Comparison of ENCODE assay signal across 8 cellular contexts in genomic region chr19:48102870-48103751, GRCh38. TPM values are rescaled to one million over a fixed set of nuclear protein-coding genes. Genes with fewer than 3 reads are reported as not detected.
DNase-seq lines count a peak whose midpoint lies in the region; ATAC-seq, FAIRE-seq and TF ChIP-seq lines count a peak whose summit lies in the region.

No MANE protein-coding gene starts in this region.

- no peak for DNase-seq in AG09309 (ENCODE audit: low read depth)
- DNase-seq in NCI-H748 treated with DMSO at 0.1 percent for 48 hours (lab: John Stamatoyannopoulos, UW): peak; percentile 70
- peak; percentile 43 for DNase-seq in adipocyte (ENCODE audit: low read depth)
- DNase-seq in keratinocyte (ENCODE audit: low read depth, low spot score): no peak
- DNase-seq in GM12892 (ENCODE audit: insufficient read length): no peak

- H3K9me1 ChIP-seq in keratinocyte (ENCODE audit: control insufficient read depth, extremely low read depth, insufficient read depth, low read length): no peaks in the 10 kb centered on the region

- H3K79me2 ChIP-seq in keratinocyte (ENCODE audit: control insufficient read depth, insufficient read depth, low read length): no peaks in the 10 kb centered on the region

- no peak for TF ChIP-seq POLR2A in GM12892 (IDR thresholded peaks at IDR 0.05; ENCODE audit: low read depth, low read length)

- H3K36me3 ChIP-seq in adipocyte (ENCODE audit: control insufficient read depth, insufficient read depth, low read length, severe bottlenecking) (no peaks in the 10 kb centered on the region), keratinocyte (ENCODE audit: control insufficient read depth in 2 of 2, extremely low read depth in 1 of 2, insufficient read depth in 2 of 2, low read length in 2 of 2) (no peaks in the 10 kb centered on the region)

- H3K27ac ChIP-seq in keratinocyte (ENCODE audit: control insufficient read depth, insufficient read depth, low read length): no peak overlapping the region

- FAIRE-seq in keratinocyte (lab: Jason Lieb, UNC) (no peak), GM12892 (lab: Jason Lieb, UNC) (no peak)

- no peak overlapping the region for H3K4me2 ChIP-seq in keratinocyte (ENCODE audit: control insufficient read depth, extremely low read depth, insufficient read depth, low read depth, low read length)

- ATAC-seq in GM21786 (IDR thresholded peaks at IDR 0.05; ENCODE audit: unreplicated experiment) (no peak), GM21717 (IDR thresholded peaks at IDR 0.05; ENCODE audit: unreplicated experiment) (no peak)

- H4K20me1 ChIP-seq in keratinocyte (ENCODE audit: control insufficient read depth, extremely low read depth, insufficient read depth, low read length): no peaks in the 10 kb centered on the region

- dilution Hi-C loops in keratinocyte (cut with MboI; ENCODE audit: extremely low pct_ligation_motif_present, low sequenced_read_pairs): no loop called here

- H3K4me1 ChIP-seq in adipocyte (ENCODE audit: control insufficient read depth, insufficient read depth, low read length) (peaks cover 5% of the 10 kb centered on the region), keratinocyte (ENCODE audit: control insufficient read depth, extremely low read depth, insufficient read depth, low read length) (peaks cover 5% of the 10 kb centered on the region)

- TF ChIP-seq CTCF in AG09309 (IDR thresholded peaks at IDR 0.05; ENCODE audit: control insufficient read depth, insufficient read depth, low read depth, low read length, missing control alignments): peak; percentile 79
- TF ChIP-seq CTCF in GM12873 (IDR thresholded peaks at IDR 0.05; ENCODE audit: insufficient read depth, low read depth, low read length, missing control alignments): peak; percentile 76
- peak; percentile 57 to 69 (median 62) for TF ChIP-seq CTCF in keratinocyte (optimal IDR thresholded peaks at IDR 0.05 in 1 of 3, IDR thresholded peaks at IDR 0.05 in 1 of 3, conservative IDR thresholded peaks at IDR 0.05 in 1 of 3; ENCODE audit: extremely low read depth in 1 of 3, insufficient read depth in 2 of 3, low read length in 3 of 3)

- no peak overlapping the region for H2AFZ ChIP-seq in keratinocyte (ENCODE audit: control insufficient read depth, low read length)

- H3K27me3 ChIP-seq in adipocyte (replicated peaks; ENCODE audit: control insufficient read depth, insufficient read depth, low read length) (peaks cover 6% of the 10 kb centered on the region), keratinocyte (ENCODE audit: control insufficient read depth, extremely low read depth, insufficient read depth, low read length) (no peaks in the 10 kb centered on the region)

- H3K9ac ChIP-seq in adipocyte (ENCODE audit: low read length): no peak overlapping the region
- no peak overlapping the region for H3K9ac ChIP-seq in keratinocyte (ENCODE audit: control insufficient read depth, extremely low read depth, insufficient read depth, low read length)

- H3K4me3 ChIP-seq in AG09309 (ENCODE audit: control insufficient read depth, low read depth, low read length) (no peak overlapping the region), adipocyte (ENCODE audit: low read length) (no peak overlapping the region), keratinocyte (ENCODE audit: control insufficient read depth in 2 of 3, extremely low read depth in 1 of 3, insufficient read depth in 2 of 3, low read depth in 1 of 3, low read length in 3 of 3) (no peak overlapping the region)

- H3K9me3 ChIP-seq in adipocyte (ENCODE audit: control insufficient read depth, low read length) (no peaks in the 10 kb centered on the region), keratinocyte (ENCODE audit: control insufficient read depth, low read depth, low read length) (no peaks in the 10 kb centered on the region)

RNA-seq across cellular contexts. Expression of gene PLA2G4C, which starts 7.5 kb away (rescaled TPM):
- 0.35 to 1.3 TPM (median 0.56 TPM) in 3 replicates for polyA plus RNA-seq in keratinocyte
- polyA plus RNA-seq in keratinocyte (2011; ENCODE audit: low read depth): 3.6 TPM
- 1.2 TPM in 2 replicates for polyA plus RNA-seq in keratinocyte (2011; cell fraction: cytosol; rRNA removed)
- 1.8 and 2.7 TPM in 2 replicates for polyA plus RNA-seq in keratinocyte (2011; cell fraction: nucleus; rRNA removed)
- polyA plus RNA-seq in keratinocyte (2012; ENCODE audit: low replicate concordance): 1.8 and 3.5 TPM in 2 replicates
- 0.16 to 1.2 TPM (median 0.56 TPM) in 3 replicates for polyA minus RNA-seq in keratinocyte
- not detected for polyA minus RNA-seq in keratinocyte (2011; cell fraction: cytosol; rRNA and poly(A)+ RNA removed)
- 4.7 and 5.0 TPM in 2 replicates for polyA minus RNA-seq in keratinocyte (2011; cell fraction: nucleus; rRNA and poly(A)+ RNA removed)
- 22.0 TPM for polyA plus RNA-seq in GM12892 (2012; ENCODE audit: missing spikeins)

RNA-seq across cellular contexts. Expression of gene CABP5, which starts 59.2 kb away (rescaled TPM):
- polyA plus RNA-seq in keratinocyte: not detected in 3 replicates
- not detected for polyA plus RNA-seq in keratinocyte (2011; ENCODE audit: low read depth)
- polyA plus RNA-seq in keratinocyte (2011; cell fraction: cytosol; rRNA removed): not detected in 2 replicates
- polyA plus RNA-seq in keratinocyte (2011; cell fraction: nucleus; rRNA removed): not detected in 2 replicates
- not detected in 2 replicates for polyA plus RNA-seq in keratinocyte (2012; ENCODE audit: low replicate concordance)
- polyA minus RNA-seq in keratinocyte: not detected in 3 replicates
- polyA minus RNA-seq in keratinocyte (2011; cell fraction: cytosol; rRNA and poly(A)+ RNA removed): not detected
- not detected in 2 replicates for polyA minus RNA-seq in keratinocyte (2011; cell fraction: nucleus; rRNA and poly(A)+ RNA removed)
- not detected for polyA plus RNA-seq in GM12892 (2012; ENCODE audit: missing spikeins)

Comparison
In these comparisons a context has a peak if more than half of its experiments do, and no peak if none do; other contexts are left out.
1. DNase-seq: peak in NCI-H748 treated with DMSO at 0.1 percent for 48 hours (single experiment) and adipocyte (single experiment); none in AG09309 (single experiment), keratinocyte (single experiment) and GM12892 (single experiment).
2. Peak in every context shown above with its lines, with median percentiles within 50 percentile points of each other: CTCF ChIP-seq.